Comparison of ENCODE assay signal across 1 cellular context in the genomic region with DNA sequence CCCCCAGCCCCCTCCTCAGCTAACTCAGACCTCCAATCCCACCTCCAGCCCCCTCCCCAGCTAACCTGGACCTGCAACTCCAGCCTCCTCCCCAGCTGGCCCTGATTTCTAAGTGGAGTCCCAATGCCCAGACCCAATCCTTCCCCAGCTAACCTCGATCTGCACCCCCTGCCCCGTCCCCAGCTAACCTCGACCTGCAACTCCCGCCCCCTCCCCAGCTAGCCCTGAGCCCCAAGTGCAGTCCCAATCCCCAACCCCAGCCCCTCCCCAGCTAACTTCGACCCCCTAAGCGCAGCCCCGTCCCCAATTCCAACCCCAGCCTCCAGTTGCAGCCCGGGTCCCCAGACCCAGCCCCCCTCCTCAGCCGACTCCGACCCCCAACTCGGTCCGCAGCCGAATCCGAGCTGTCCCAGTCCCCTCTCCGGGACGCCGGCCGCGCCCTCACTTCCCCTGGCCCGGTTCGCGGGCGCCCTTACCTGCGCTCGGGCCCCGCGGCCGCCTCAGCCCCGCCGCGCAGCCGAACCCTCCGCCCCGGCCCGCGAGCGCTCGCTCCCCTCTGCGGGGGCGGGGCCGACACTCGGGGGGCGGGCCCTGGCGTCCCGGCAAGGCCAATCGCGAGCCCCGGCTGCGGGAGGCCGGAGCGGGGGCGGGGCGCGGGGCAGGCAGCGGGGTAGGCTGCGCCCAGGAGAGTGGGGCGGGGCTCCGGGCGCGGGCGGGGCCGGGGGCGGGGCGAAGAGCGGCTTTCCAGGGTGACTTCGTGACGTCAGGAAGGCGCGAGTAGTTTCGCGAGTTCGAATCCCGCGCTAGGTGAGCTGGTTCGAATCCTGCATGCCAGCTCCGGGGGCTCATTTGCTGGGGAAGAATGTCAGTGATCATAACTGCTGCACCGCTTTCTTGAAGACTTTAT.
TF ChIP-seq lines count a peak whose summit lies in the region.

A gene (minus strand): TSS at position 525 of the 907 bp plus-strand sequence. CDS start 182,006 bp downstream, outside the sequence.

TF ChIP-seq in HEK293, 187 proteins besides CTCF, POLR2A, EP300 and RAD21 (continued from another document):
- TF ChIP-seq, protein P1, sequence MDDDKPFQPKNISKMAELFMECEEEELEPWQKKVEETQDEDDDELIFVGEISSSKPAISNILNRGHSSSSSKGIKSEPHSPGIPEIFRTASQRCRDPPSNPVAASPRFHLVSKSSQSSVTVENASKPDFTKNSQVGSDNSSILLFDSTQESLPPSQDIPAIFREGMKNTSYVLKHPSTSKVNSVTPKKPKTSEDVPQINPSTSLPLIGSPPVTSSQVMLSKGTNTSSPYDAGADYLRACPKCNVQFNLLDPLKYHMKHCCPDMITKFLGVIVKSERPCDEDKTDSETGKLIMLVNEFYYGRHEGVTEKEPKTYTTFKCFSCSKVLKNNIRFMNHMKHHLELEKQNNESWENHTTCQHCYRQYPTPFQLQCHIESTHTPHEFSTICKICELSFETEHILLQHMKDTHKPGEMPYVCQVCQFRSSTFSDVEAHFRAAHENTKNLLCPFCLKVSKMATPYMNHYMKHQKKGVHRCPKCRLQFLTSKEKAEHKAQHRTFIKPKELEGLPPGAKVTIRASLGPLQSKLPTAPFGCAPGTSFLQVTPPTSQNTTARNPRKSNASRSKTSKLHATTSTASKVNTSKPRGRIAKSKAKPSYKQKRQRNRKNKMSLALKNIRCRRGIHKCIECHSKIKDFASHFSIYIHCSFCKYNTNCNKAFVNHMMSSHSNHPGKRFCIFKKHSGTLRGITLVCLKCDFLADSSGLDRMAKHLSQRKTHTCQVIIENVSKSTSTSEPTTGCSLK (tag by site-specific recombination; IDR thresholded peaks at IDR 0.05) = no peak
- TF ChIP-seq, protein P2, sequence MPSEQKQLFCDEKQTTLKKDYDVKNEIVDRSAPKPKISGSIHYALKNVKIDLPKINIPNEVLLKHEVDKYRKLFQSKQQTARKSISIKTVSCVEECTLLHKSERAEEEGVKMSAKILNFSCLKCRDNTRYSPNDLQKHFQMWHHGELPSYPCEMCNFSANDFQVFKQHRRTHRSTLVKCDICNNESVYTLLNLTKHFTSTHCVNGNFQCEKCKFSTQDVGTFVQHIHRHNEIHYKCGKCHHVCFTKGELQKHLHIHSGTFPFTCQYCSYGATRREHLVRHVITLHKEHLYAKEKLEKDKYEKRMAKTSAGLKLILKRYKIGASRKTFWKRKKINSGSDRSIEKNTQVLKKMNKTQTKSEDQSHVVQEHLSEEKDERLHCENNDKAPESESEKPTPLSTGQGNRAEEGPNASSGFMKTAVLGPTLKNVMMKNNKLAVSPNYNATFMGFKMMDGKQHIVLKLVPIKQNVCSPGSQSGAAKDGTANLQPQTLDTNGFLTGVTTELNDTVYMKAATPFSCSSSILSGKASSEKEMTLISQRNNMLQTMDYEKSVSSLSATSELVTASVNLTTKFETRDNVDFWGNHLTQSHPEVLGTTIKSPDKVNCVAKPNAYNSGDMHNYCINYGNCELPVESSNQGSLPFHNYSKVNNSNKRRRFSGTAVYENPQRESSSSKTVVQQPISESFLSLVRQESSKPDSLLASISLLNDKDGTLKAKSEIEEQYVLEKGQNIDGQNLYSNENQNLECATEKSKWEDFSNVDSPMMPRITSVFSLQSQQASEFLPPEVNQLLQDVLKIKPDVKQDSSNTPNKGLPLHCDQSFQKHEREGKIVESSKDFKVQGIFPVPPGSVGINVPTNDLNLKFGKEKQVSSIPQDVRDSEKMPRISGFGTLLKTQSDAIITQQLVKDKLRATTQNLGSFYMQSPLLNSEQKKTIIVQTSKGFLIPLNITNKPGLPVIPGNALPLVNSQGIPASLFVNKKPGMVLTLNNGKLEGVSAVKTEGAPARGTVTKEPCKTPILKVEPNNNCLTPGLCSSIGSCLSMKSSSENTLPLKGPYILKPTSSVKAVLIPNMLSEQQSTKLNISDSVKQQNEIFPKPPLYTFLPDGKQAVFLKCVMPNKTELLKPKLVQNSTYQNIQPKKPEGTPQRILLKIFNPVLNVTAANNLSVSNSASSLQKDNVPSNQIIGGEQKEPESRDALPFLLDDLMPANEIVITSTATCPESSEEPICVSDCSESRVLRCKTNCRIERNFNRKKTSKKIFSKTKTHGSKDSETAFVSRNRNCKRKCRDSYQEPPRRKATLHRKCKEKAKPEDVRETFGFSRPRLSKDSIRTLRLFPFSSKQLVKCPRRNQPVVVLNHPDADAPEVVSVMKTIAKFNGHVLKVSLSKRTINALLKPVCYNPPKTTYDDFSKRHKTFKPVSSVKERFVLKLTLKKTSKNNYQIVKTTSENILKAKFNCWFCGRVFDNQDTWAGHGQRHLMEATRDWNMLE (tag by site-specific recombination; conservative IDR thresholded peaks at IDR 0.05; ENCODE audit: low read depth) = peak; percentile 30; the same call in 1 of the 2 replicates
- TF ChIP-seq, protein P3, sequence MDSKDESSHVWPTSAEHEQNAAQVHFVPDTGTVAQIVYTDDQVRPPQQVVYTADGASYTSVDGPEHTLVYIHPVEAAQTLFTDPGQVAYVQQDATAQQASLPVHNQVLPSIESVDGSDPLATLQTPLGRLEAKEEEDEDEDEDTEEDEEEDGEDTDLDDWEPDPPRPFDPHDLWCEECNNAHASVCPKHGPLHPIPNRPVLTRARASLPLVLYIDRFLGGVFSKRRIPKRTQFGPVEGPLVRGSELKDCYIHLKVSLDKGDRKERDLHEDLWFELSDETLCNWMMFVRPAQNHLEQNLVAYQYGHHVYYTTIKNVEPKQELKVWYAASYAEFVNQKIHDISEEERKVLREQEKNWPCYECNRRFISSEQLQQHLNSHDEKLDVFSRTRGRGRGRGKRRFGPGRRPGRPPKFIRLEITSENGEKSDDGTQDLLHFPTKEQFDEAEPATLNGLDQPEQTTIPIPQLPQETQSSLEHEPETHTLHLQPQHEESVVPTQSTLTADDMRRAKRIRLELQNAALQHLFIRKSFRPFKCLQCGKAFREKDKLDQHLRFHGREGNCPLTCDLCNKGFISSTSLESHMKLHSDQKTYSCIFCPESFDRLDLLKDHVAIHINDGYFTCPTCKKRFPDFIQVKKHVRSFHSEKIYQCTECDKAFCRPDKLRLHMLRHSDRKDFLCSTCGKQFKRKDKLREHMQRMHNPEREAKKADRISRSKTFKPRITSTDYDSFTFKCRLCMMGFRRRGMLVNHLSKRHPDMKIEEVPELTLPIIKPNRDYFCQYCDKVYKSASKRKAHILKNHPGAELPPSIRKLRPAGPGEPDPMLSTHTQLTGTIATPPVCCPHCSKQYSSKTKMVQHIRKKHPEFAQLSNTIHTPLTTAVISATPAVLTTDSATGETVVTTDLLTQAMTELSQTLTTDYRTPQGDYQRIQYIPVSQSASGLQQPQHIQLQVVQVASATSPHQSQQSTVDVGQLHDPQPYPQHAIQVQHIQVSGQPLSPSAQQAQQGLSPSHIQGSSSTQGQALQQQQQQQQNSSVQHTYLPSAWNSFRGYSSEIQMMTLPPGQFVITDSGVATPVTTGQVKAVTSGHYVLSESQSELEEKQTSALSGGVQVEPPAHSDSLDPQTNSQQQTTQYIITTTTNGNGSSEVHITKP (tag by site-specific recombination; IDR thresholded peaks at IDR 0.05) = no peak
- TF ChIP-seq YY2 (tag by site-specific recombination; IDR thresholded peaks at IDR 0.05) = no peak
